Comparison of ENCODE assay signal across 8 cellular contexts in genomic region chr10:3067045-3067858, GRCh38. TPM values are rescaled to one million over a fixed set of nuclear protein-coding genes. Genes with fewer than 3 reads are reported as not detected.
DNase-seq lines count a peak whose midpoint lies in the region; ATAC-seq, FAIRE-seq and TF ChIP-seq lines count a peak whose summit lies in the region.

PFKP (plus strand) TSS chr10:3067548; CDS start chr10:3067596, 48 bp downstream.

- TF ChIP-seq RAD21 in A549 (conservative IDR thresholded peaks at IDR 0.05 in 1 of 2, IDR thresholded peaks at IDR 0.05 in 1 of 2), result no peak

- no peak for TF ChIP-seq EP300 in A549 (IDR thresholded peaks at IDR 0.05)

- CTCF ChIA-PET in A549 (lab: Yijun Ruan, JAX), result interaction anchor here (0.7 to 1.5 kb wide), 6 partner anchors 12 to 139 kb away, joined by 3 to 4 read pairs (median 3); no protein-coding TSS in a partner anchor

- peak within 1 kb of the TSS; percentile 96 for H3K27ac ChIP-seq in A549
- H3K27ac ChIP-seq in ascending aorta, result peak within 1 kb of the TSS; percentile 72 to 78
- H3K27ac ChIP-seq in iPS DF 6.9 (ENCODE audit: low read length), result no peak within 1 kb of the TSS
- peak within 1 kb of the TSS; percentile 51 for H3K27ac ChIP-seq in skeletal muscle tissue (ENCODE audit: low read depth, low read length)

- H3K27me3 ChIP-seq in ascending aorta (no peaks in the 10 kb centered on the region), iPS DF 6.9 (ENCODE audit: control insufficient read depth, insufficient read depth, low read length) (no peaks in the 10 kb centered on the region), skeletal muscle tissue (ENCODE audit: control insufficient read depth in 3 of 3, insufficient read depth in 3 of 3, low read length in 3 of 3) (peaks cover 8 to 35% (median 23%) of the 10 kb centered on the region in 3 donors)

- H3K4me3 ChIP-seq in A549 (peak within 1 kb of the TSS; percentile 97), ascending aorta (peak within 1 kb of the TSS; percentile 87), iPS DF 6.9 (ENCODE audit: low read length) (peak within 1 kb of the TSS; percentile 72), skeletal muscle tissue (ENCODE audit: low read length in 3 of 3) (peak within 1 kb of the TSS; percentile 69 to 76 (median 71))

- DNase-seq in A549 (ENCODE audit: low read depth in 1 of 2, low spot score in 1 of 2) (peak in 1 of 2 experiments; percentile 49), T follicular helper cell (ENCODE audit: low read depth) (peak; percentile 45), ascending aorta (ENCODE audit: low spot score in 2 of 2) (peak in 1 of 2 donors; percentile 69), iPS DF 6.9 (ENCODE audit: low read depth, low spot score) (no peak)

- H3K9me3 ChIP-seq in A549 (no peaks in the 10 kb centered on the region), ascending aorta (no peaks in the 10 kb centered on the region), iPS DF 6.9 (ENCODE audit: control insufficient read depth, insufficient read depth, low read length) (no peaks in the 10 kb centered on the region), skeletal muscle tissue (ENCODE audit: control insufficient read depth in 3 of 3, low read length in 3 of 3) (no peaks in the 10 kb centered on the region)

- peak; percentile 78 for TF ChIP-seq POLR2A in A549 (IDR thresholded peaks at IDR 0.05; ENCODE audit: low read length)

- H3K4me1 ChIP-seq in A549 (peaks cover 41% of the 10 kb centered on the region), ascending aorta (peaks cover 0 to 14% of the 10 kb centered on the region in 2 donors), iPS DF 6.9 (ENCODE audit: control insufficient read depth, insufficient read depth, low read length) (peaks cover 1% of the 10 kb centered on the region; the same call in 1 of the 2 replicates), skeletal muscle tissue (ENCODE audit: control insufficient read depth in 3 of 3, insufficient read depth in 3 of 3, low read length in 3 of 3) (peaks cover 5 to 7% (median 6%) of the 10 kb centered on the region in 3 donors)

- no peak for TF ChIP-seq CTCF in A549 (IDR thresholded peaks at IDR 0.05)
- TF ChIP-seq CTCF in ascending aorta (IDR thresholded peaks at IDR 0.05), result no peak

- peak within 1 kb of the TSS; percentile 53 to 76 (median 70) for H3K9ac ChIP-seq in skeletal muscle tissue (ENCODE audit: low read depth in 1 of 3, low read length in 3 of 3)

- FAIRE-seq in A549 (lab: Jason Lieb, UNC), result no peak

- WGBS in A549 (ENCODE audit: missing lambda C conversion rate), result 0% methylated on average over 2 of the region's 96 CpGs
- no CpG with 5 or more reads among the region's 96 CpGs for WGBS in iPS DF 6.9 (ENCODE audit: insufficient coverage, insufficient read length)

- POLR2A ChIA-PET in A549 (lab: Yijun Ruan, JAX), result interaction anchor here (1.5 to 2.0 kb wide), 4 partner anchors 24 to 105 kb away, joined by 6 to 9 read pairs (median 8); partner anchors contain the start of gene PITRM1

- peak within 1 kb of the TSS; percentile 94 for H3K4me2 ChIP-seq in A549

- peak; percentile 60 to 77 for ATAC-seq in A549
- peak; percentile 36 for ATAC-seq in GM18861 (IDR thresholded peaks at IDR 0.05; ENCODE audit: unreplicated experiment)
- peak; percentile 43 for ATAC-seq in HG03097 (IDR thresholded peaks at IDR 0.05; ENCODE audit: low FRiP score, unreplicated experiment)
- no peak for ATAC-seq in GM18519 (IDR thresholded peaks at IDR 0.05; ENCODE audit: low FRiP score, unreplicated experiment)

- H3K36me3 ChIP-seq in ascending aorta, result no peaks in the 10 kb centered on the region
- H3K36me3 ChIP-seq in iPS DF 6.9 (ENCODE audit: control insufficient read depth, insufficient read depth, low read length), result peaks cover 3% of the 10 kb centered on the region; the same call in 1 of the 2 replicates
- no peaks in the 10 kb centered on the region for H3K36me3 ChIP-seq in skeletal muscle tissue (ENCODE audit: control insufficient read depth in 3 of 3, insufficient read depth in 3 of 3, low read length in 3 of 3)

- intact Hi-C loops in ascending aorta (cut with DNase I), result loop anchor here (2.0 to 5.0 kb wide), 2 partner anchors 22 to 55 kb away; no protein-coding TSS in a partner anchor

TF ChIP-seq in A549, 52 proteins besides CTCF, POLR2A, EP300 and RAD21:
- TF ChIP-seq PHF8 (IDR thresholded peaks at IDR 0.05; ENCODE audit: borderline replicate concordance, low read depth), result peak; percentile 54; the same call in 1 of the 2 replicates
- peak in 1 of 2 experiments; percentile 87; a peak in 2 of 5 replicates for TF ChIP-seq JUN (IDR thresholded peaks at IDR 0.05)
- peak; percentile 45; the same call in 1 of the 2 replicates for TF ChIP-seq RNF2 (IDR thresholded peaks at IDR 0.05; ENCODE audit: borderline replicate concordance, low read depth)
- TF ChIP-seq MAX (IDR thresholded peaks at IDR 0.05), result peak; percentile 38; the same call in 1 of the 2 replicates
- TF ChIP-seq ZC3H11A (IDR thresholded peaks at IDR 0.05), result no peak
- TF ChIP-seq BCL3 (IDR thresholded peaks at IDR 0.05), result peak; percentile 81
- TF ChIP-seq POLR2AphosphoS2 (conservative IDR thresholded peaks at IDR 0.05; ENCODE audit: low read length), result no peak
- no peak for TF ChIP-seq EHF (CRISPR knock-in tag; IDR thresholded peaks at IDR 0.05)
TF ChIP-seq in A549: peak in this region for 5.

RNA-seq across cellular contexts. Expression of gene PFKP, which starts in this region (rescaled TPM):
- polyA plus RNA-seq in A549 (2011; rRNA removed), result 164 and 166 TPM in 2 replicates
- 360 and 395 TPM in 2 replicates for polyA plus RNA-seq in A549 (2012; cell fraction: cytosol; rRNA removed)
- polyA plus RNA-seq in A549 (2012; cell fraction: nucleus; rRNA removed), result 741 and 798 TPM in 2 replicates
- 273 to 329 TPM (median 279 TPM) in 3 replicates for polyA plus RNA-seq in A549 (2017; fragmentation: RNase III; extraction: RNeasy Plus Mini Kit Qiagen cat#74134 plus additional on column Dnase treatment)
- 130 and 164 TPM in 2 replicates for polyA minus RNA-seq in A549 (2011; rRNA and poly(A)+ RNA removed)
- 197 TPM for total RNA-seq in ascending aorta
- total RNA-seq in skeletal muscle tissue, result 12.5 TPM

Comparison
In these comparisons a context has a peak if more than half of its experiments do, and no peak if none do; other contexts are left out.
1. RNA of gene PFKP (total RNA-seq): 197 TPM in ascending aorta (single experiment); 12.5 TPM in skeletal muscle tissue (single experiment); every median in the first group is over 10 times any median in the second.
2. Peak in every context shown above with its lines, with median percentiles within 50 percentile points of each other: H3K4me3 ChIP-seq.